In genomic region chr10:132469197-132469942, GRCh38 we compare ENCODE assay signal across 1 cellular context.
TF ChIP-seq lines count a peak whose summit lies in the region.

No MANE protein-coding gene starts in this region.

TF ChIP-seq in IMR-90, 13 proteins besides CTCF, POLR2A, EP300 and RAD21:
- TF ChIP-seq MAZ (IDR thresholded peaks at IDR 0.05; ENCODE audit: borderline replicate concordance, low read depth, low read length) (no peak), SMC3 (IDR thresholded peaks at IDR 0.05; ENCODE audit: low read depth, low read length) (no peak), RFX5 (IDR thresholded peaks at IDR 0.05; ENCODE audit: low read depth, low read length) (no peak), MXI1 (IDR thresholded peaks at IDR 0.05; ENCODE audit: borderline replicate concordance, low read depth, low read length) (no peak), FOS (IDR thresholded peaks at IDR 0.05; ENCODE audit: low read depth, low read length) (no peak), RCOR1 (IDR thresholded peaks at IDR 0.05; ENCODE audit: insufficient replicate concordance, low read length) (no peak), USF2 (IDR thresholded peaks at IDR 0.05; ENCODE audit: low read depth, low read length) (no peak)
